ENCODE assay signal across 1 cellular context in the genomic region with DNA sequence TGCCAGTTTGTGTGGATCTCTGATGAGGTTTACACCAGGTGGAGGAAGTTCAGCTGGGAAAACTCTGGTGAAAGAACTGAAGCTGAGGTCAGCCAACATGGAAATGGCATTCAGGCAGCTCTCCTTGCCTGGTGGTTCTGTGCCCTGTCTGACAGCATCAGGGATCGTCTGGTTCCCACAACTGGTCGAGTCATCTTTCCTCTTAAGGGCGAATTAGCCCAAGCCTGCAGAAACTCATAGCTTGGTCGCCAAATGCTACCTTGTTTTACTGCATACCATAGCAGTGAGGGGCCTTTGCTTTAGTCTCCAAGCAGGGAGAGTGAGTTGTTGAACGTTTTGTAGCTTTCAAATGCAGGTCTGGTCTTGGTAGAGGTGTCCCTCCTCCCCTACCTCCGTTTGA.
TF ChIP-seq lines count a peak whose summit lies in the region.

No MANE protein-coding gene starts in this region.

TF ChIP-seq in WTC11, 78 proteins besides CTCF, POLR2A, EP300 and RAD21 (continued from another document):
- TF ChIP-seq, protein P1, sequence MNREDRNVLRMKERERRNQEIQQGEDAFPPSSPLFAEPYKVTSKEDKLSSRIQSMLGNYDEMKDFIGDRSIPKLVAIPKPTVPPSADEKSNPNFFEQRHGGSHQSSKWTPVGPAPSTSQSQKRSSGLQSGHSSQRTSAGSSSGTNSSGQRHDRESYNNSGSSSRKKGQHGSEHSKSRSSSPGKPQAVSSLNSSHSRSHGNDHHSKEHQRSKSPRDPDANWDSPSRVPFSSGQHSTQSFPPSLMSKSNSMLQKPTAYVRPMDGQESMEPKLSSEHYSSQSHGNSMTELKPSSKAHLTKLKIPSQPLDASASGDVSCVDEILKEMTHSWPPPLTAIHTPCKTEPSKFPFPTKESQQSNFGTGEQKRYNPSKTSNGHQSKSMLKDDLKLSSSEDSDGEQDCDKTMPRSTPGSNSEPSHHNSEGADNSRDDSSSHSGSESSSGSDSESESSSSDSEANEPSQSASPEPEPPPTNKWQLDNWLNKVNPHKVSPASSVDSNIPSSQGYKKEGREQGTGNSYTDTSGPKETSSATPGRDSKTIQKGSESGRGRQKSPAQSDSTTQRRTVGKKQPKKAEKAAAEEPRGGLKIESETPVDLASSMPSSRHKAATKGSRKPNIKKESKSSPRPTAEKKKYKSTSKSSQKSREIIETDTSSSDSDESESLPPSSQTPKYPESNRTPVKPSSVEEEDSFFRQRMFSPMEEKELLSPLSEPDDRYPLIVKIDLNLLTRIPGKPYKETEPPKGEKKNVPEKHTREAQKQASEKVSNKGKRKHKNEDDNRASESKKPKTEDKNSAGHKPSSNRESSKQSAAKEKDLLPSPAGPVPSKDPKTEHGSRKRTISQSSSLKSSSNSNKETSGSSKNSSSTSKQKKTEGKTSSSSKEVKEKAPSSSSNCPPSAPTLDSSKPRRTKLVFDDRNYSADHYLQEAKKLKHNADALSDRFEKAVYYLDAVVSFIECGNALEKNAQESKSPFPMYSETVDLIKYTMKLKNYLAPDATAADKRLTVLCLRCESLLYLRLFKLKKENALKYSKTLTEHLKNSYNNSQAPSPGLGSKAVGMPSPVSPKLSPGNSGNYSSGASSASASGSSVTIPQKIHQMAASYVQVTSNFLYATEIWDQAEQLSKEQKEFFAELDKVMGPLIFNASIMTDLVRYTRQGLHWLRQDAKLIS (CRISPR knock-in tag; IDR thresholded peaks at IDR 0.05; ENCODE audit: borderline replicate concordance): no peak
